18 cellular contexts compared by ENCODE assay signal in the genomic region with DNA sequence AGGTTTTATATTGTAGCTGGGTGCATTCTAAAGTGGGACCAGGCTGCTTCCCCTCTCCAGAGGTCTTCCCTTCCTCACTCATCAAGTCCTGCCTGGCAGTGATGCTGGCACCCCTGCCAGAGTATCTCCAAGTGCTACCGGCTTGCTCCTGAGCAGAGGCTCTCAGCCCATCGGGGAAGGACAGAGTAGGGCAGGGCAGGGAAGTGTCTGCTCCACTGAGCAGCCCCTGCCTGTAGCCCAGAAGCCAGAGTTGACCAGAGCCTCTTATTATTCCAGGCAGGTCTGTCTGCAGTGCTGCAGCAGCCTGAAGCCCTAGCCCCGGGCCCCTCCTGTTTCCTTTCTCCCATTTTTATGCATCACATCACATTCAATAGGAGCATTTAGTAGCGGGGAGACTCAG. TPM values are rescaled to one million over a fixed set of nuclear protein-coding genes. Genes with fewer than 3 reads are reported as not detected.
DNase-seq lines count a peak whose midpoint lies in the region; ATAC-seq and TF ChIP-seq lines count a peak whose summit lies in the region.
"Had no signal": no experiment of that assay in that cellular context is flagged by ENCODE, and none has a peak within 500 bp of the region (broad histone marks: within the 10 kb centered on the region; RNA-seq: fewer than 3 reads in every experiment).

No MANE protein-coding gene starts in this region.

- no peak overlapping the region for H3K4me3 ChIP-seq in right cardiac atrium (ENCODE audit: low read length)
- no peak overlapping the region for H3K4me3 ChIP-seq in Peyer's patch
- H3K4me3 ChIP-seq: breast epithelium, hepatocyte, K562, vagina had no signal

- peak overlapping the region; percentile 47 for H3K27ac Mint-ChIP-seq in activated CD4-positive, alpha-beta memory T cell treated with anti-CD3 and anti-CD28 coated beads for 36 hours
- no peak overlapping the region for H3K27ac Mint-ChIP-seq in activated CD4-positive, alpha-beta memory T cell treated with anti-CD3 and anti-CD28 coated beads, Interleukin-2, amount 10 ng/mL, durations not matched to agents 7 days and 5 days
- peak overlapping the region; percentile 92; the same call in 1 of the 2 replicates for H3K27ac Mint-ChIP-seq in WTC11
- peak overlapping the region; percentile 99 for H3K27ac Mint-ChIP-seq in stimulated activated effector memory CD8-positive, alpha-beta T cell treated with anti-CD3 and anti-CD28 coated beads, Interleukin-12 subunit alpha, Interleukin-12 subunit beta, amount 100 ng/mL, for 72 hours
- H3K27ac Mint-ChIP-seq: activated B cell treated with CpG ODN at 0.5 μM for 24 hours; activated naive CD8-positive, alpha-beta T cell treated with anti-CD3 and anti-CD28 coated beads for 36 hours; stimulated activated naive CD8-positive, alpha-beta T cell treated with anti-CD3 and anti-CD28 coated beads, Interleukin-15, Interleukin-2, amounts not matched to agents 100 ng/mL and 50 ng/mL, for 24 hours had no signal

- no peaks in the 10 kb centered on the region for H3K9me3 ChIP-seq in right cardiac atrium (ENCODE audit: control insufficient read depth, low read length)
- H3K9me3 ChIP-seq in Peyer's patch, result no peaks in the 10 kb centered on the region
- H3K9me3 ChIP-seq: breast epithelium, vagina had no signal

- H3K36me3 ChIP-seq in Peyer's patch, result peaks cover 0 to 2% (median 0%) of the 10 kb centered on the region in 3 donors
- H3K36me3 ChIP-seq: breast epithelium, vagina had no signal

- POLR2A ChIA-PET in activated CD4-positive, alpha-beta memory T cell treated with anti-CD3 and anti-CD28 coated beads for 36 hours (lab: Charles Lee), result no interaction called here
- POLR2A ChIA-PET in activated CD4-positive, alpha-beta memory T cell treated with anti-CD3 and anti-CD28 coated beads, Interleukin-2, amount 10 ng/mL, durations not matched to agents 7 days and 5 days (lab: Charles Lee), result interaction anchor here (0.6 to 1.1 kb wide), 3 partner anchors 25 to 388 kb away, joined by 3 read pairs; a partner anchor contains a TSS
- POLR2A ChIA-PET in WTC11 (lab: Charles Lee), result interaction anchor here (0.7 to 0.8 kb wide), 2 partner anchors 24 to 1104 kb away, joined by 4 to 9 read pairs; no protein-coding TSS in a partner anchor

- H3K27me3 ChIP-seq in right cardiac atrium (ENCODE audit: control insufficient read depth, insufficient read depth), result no peaks in the 10 kb centered on the region
- H3K27me3 ChIP-seq in Peyer's patch, result no peaks in the 10 kb centered on the region
- H3K27me3 ChIP-seq: breast epithelium, hepatocyte, vagina had no signal

- WGBS in right cardiac atrium, result 63% methylated on average over 4 of the region's 4 CpGs

- TF ChIP-seq POLR2A in Peyer's patch (IDR thresholded peaks at IDR 0.05), result no peak

- intact Hi-C loops in activated CD4-positive, alpha-beta memory T cell treated with anti-CD3 and anti-CD28 coated beads for 36 hours (cut with micrococcal nuclease), result no loop called here
- intact Hi-C loops in right cardiac atrium (cut with DNase I), result no loop called here

- no peaks in the 10 kb centered on the region for H3K9me3 Mint-ChIP-seq in activated CD4-positive, alpha-beta memory T cell treated with anti-CD3 and anti-CD28 coated beads for 36 hours
- H3K9me3 Mint-ChIP-seq in activated CD4-positive, alpha-beta memory T cell treated with anti-CD3 and anti-CD28 coated beads, Interleukin-2, amount 10 ng/mL, durations not matched to agents 7 days and 5 days, result no peaks in the 10 kb centered on the region
- no peaks in the 10 kb centered on the region for H3K9me3 Mint-ChIP-seq in WTC11
- no peaks in the 10 kb centered on the region for H3K9me3 Mint-ChIP-seq in stimulated activated effector memory CD8-positive, alpha-beta T cell treated with anti-CD3 and anti-CD28 coated beads, Interleukin-12 subunit alpha, Interleukin-12 subunit beta, amount 100 ng/mL, for 72 hours
- H3K9me3 Mint-ChIP-seq: activated B cell treated with CpG ODN at 0.5 μM for 24 hours; activated naive CD8-positive, alpha-beta T cell treated with anti-CD3 and anti-CD28 coated beads for 36 hours; CD14-positive monocyte; stimulated activated naive CD8-positive, alpha-beta T cell treated with anti-CD3 and anti-CD28 coated beads, Interleukin-15, Interleukin-2, amounts not matched to agents 100 ng/mL and 50 ng/mL, for 24 hours had no signal

- H3K4me3 Mint-ChIP-seq in activated CD4-positive, alpha-beta memory T cell treated with anti-CD3 and anti-CD28 coated beads for 36 hours, result no peak overlapping the region
- no peak overlapping the region for H3K4me3 Mint-ChIP-seq in activated CD4-positive, alpha-beta memory T cell treated with anti-CD3 and anti-CD28 coated beads, Interleukin-2, amount 10 ng/mL, durations not matched to agents 7 days and 5 days
- no peak overlapping the region for H3K4me3 Mint-ChIP-seq in WTC11
- no peak overlapping the region for H3K4me3 Mint-ChIP-seq in stimulated activated effector memory CD8-positive, alpha-beta T cell treated with anti-CD3 and anti-CD28 coated beads, Interleukin-12 subunit alpha, Interleukin-12 subunit beta, amount 100 ng/mL, for 72 hours
- H3K4me3 Mint-ChIP-seq: activated B cell treated with CpG ODN at 0.5 μM for 24 hours; activated naive CD8-positive, alpha-beta T cell treated with anti-CD3 and anti-CD28 coated beads for 36 hours; CD14-positive monocyte; stimulated activated naive CD8-positive, alpha-beta T cell treated with anti-CD3 and anti-CD28 coated beads, Interleukin-15, Interleukin-2, amounts not matched to agents 100 ng/mL and 50 ng/mL, for 24 hours had no signal

- peaks cover 60% of the 10 kb centered on the region for H3K4me1 Mint-ChIP-seq in activated CD4-positive, alpha-beta memory T cell treated with anti-CD3 and anti-CD28 coated beads for 36 hours (ENCODE audit: low read depth)
- H3K4me1 Mint-ChIP-seq in activated CD4-positive, alpha-beta memory T cell treated with anti-CD3 and anti-CD28 coated beads, Interleukin-2, amount 10 ng/mL, durations not matched to agents 7 days and 5 days, result peaks cover 75% of the 10 kb centered on the region
- peaks cover 53% of the 10 kb centered on the region for H3K4me1 Mint-ChIP-seq in WTC11
- H3K4me1 Mint-ChIP-seq in stimulated activated effector memory CD8-positive, alpha-beta T cell treated with anti-CD3 and anti-CD28 coated beads, Interleukin-12 subunit alpha, Interleukin-12 subunit beta, amount 100 ng/mL, for 72 hours, result peaks cover 61% of the 10 kb centered on the region

- DNase-seq in activated CD4-positive, alpha-beta memory T cell treated with anti-CD3 and anti-CD28 coated beads for 36 hours, result no peak
- DNase-seq in activated CD4-positive, alpha-beta memory T cell treated with anti-CD3 and anti-CD28 coated beads, Interleukin-2, amount 10 ng/mL, durations not matched to agents 7 days and 5 days, result no peak
- DNase-seq in WTC11 (ENCODE audit: low spot score) (no peak), right cardiac atrium (peak in 2 of 3 donors; percentile 49 to 58), Peyer's patch (no peak), NCI-H1436 (lab: John Stamatoyannopoulos, UW) (no peak)
- no peak for DNase-seq in stimulated activated effector memory CD8-positive, alpha-beta T cell treated with anti-CD3 and anti-CD28 coated beads, Interleukin-12 subunit alpha, Interleukin-12 subunit beta, amount 100 ng/mL, for 72 hours (ENCODE audit: low spot score in 2 of 2)
- DNase-seq: activated B cell treated with CpG ODN at 0.5 μM for 24 hours; activated CD8-positive, alpha-beta memory T cell treated with anti-CD3 and anti-CD28 coated beads, Interleukin-2, amount 50 U/mL, for 4 hours; activated naive CD8-positive, alpha-beta T cell treated with anti-CD3 and anti-CD28 coated beads for 36 hours; NCI-H1048 had no signal

- H3K27me3 Mint-ChIP-seq in activated CD4-positive, alpha-beta memory T cell treated with anti-CD3 and anti-CD28 coated beads for 36 hours, result no peaks in the 10 kb centered on the region
- H3K27me3 Mint-ChIP-seq in activated CD4-positive, alpha-beta memory T cell treated with anti-CD3 and anti-CD28 coated beads, Interleukin-2, amount 10 ng/mL, durations not matched to agents 7 days and 5 days, result no peaks in the 10 kb centered on the region
- no peaks in the 10 kb centered on the region for H3K27me3 Mint-ChIP-seq in WTC11 (ENCODE audit: low read depth)
- H3K27me3 Mint-ChIP-seq: activated B cell treated with CpG ODN at 0.5 μM for 24 hours; activated naive CD8-positive, alpha-beta T cell treated with anti-CD3 and anti-CD28 coated beads for 36 hours; stimulated activated naive CD8-positive, alpha-beta T cell treated with anti-CD3 and anti-CD28 coated beads, Interleukin-15, Interleukin-2, amounts not matched to agents 100 ng/mL and 50 ng/mL, for 24 hours had no signal

- H3K27ac ChIP-seq in right cardiac atrium (ENCODE audit: low read length) (no peak overlapping the region), Peyer's patch (no peak overlapping the region)
- H3K27ac ChIP-seq: breast epithelium, hepatocyte, vagina had no signal

- TF ChIP-seq CTCF in WTC11 (IDR thresholded peaks at IDR 0.05), result no peak
- no peak for TF ChIP-seq CTCF in Peyer's patch (IDR thresholded peaks at IDR 0.05)

- ATAC-seq in WTC11 (peak; percentile 65), right cardiac atrium (peak in 1 of 2 donors; percentile 46), GM21717 (IDR thresholded peaks at IDR 0.05; ENCODE audit: unreplicated experiment) (no peak)
- ATAC-seq in stimulated activated effector memory CD8-positive, alpha-beta T cell treated with anti-CD3 and anti-CD28 coated beads, Interleukin-12 subunit alpha, Interleukin-12 subunit beta, amount 100 ng/mL, for 72 hours, result no peak
- ATAC-seq: K562 had no signal

- CTCF ChIA-PET in activated CD4-positive, alpha-beta memory T cell treated with anti-CD3 and anti-CD28 coated beads for 36 hours (lab: Charles Lee), result interaction anchor here (1.0 kb wide), 2 partner anchors 23 to 52 kb away, joined by 3 read pairs; no protein-coding TSS in a partner anchor
- CTCF ChIA-PET in activated CD4-positive, alpha-beta memory T cell treated with anti-CD3 and anti-CD28 coated beads, Interleukin-2, amount 10 ng/mL, durations not matched to agents 7 days and 5 days (lab: Charles Lee), result interaction anchor here (0.9 to 1.1 kb wide), 2 partner anchors 52 to 173 kb away, joined by 3 to 4 read pairs; no protein-coding TSS in a partner anchor
- CTCF ChIA-PET in WTC11 (lab: Charles Lee), result interaction anchor here (0.6 to 1.5 kb wide), 5 partner anchors 18 to 83 kb away, joined by 3 to 4 read pairs (median 3); no protein-coding TSS in a partner anchor

- H3K4me1 ChIP-seq in right cardiac atrium (ENCODE audit: control insufficient read depth, insufficient read depth, low read length), result peaks cover 33% of the 10 kb centered on the region
- H3K4me1 ChIP-seq in Peyer's patch, result peaks cover 0 to 46% (median 23%) of the 10 kb centered on the region in 4 donors

- H3K36me3 Mint-ChIP-seq in activated CD4-positive, alpha-beta memory T cell treated with anti-CD3 and anti-CD28 coated beads for 36 hours, result peaks cover 7% of the 10 kb centered on the region
- peaks cover 62% of the 10 kb centered on the region for H3K36me3 Mint-ChIP-seq in activated CD4-positive, alpha-beta memory T cell treated with anti-CD3 and anti-CD28 coated beads, Interleukin-2, amount 10 ng/mL, durations not matched to agents 7 days and 5 days (ENCODE audit: low read depth)
- peaks cover 2% of the 10 kb centered on the region; the same call in 1 of the 2 replicates for H3K36me3 Mint-ChIP-seq in WTC11
- peaks cover 77% of the 10 kb centered on the region for H3K36me3 Mint-ChIP-seq in stimulated activated effector memory CD8-positive, alpha-beta T cell treated with anti-CD3 and anti-CD28 coated beads, Interleukin-12 subunit alpha, Interleukin-12 subunit beta, amount 100 ng/mL, for 72 hours

RNA-seq across cellular contexts. Expression of a gene that starts 51.1 kb away (rescaled TPM):
- 10 to 100 TPM; 48.1 to 52.7 TPM for total RNA-seq in activated CD4-positive, alpha-beta memory T cell treated with anti-CD3 and anti-CD28 coated beads for 36 hours
- 100 to 1,000 TPM; 112 to 116 TPM for total RNA-seq in activated CD4-positive, alpha-beta memory T cell treated with anti-CD3 and anti-CD28 coated beads, Interleukin-2, amount 10 ng/mL, durations not matched to agents 7 days and 5 days
- 18.5 to 22.1 TPM (median 19.1 TPM) in 3 replicates for total RNA-seq in WTC11 (2021)
- 100 to 1,000 TPM in 3 of 4 donors, 10 to 100 TPM in 1; 97.0 to 132 (median 112) TPM for total RNA-seq in right cardiac atrium
- polyA plus RNA-seq in right cardiac atrium, result 65.7 TPM
- 10 to 100 TPM; 36.3 to 78.4 (median 59.7) TPM for total RNA-seq in Peyer's patch

Comparison
In these comparisons a context has a peak if more than half of its experiments do, and no peak if none do; other contexts are left out.
1. DNase-seq: peak in right cardiac atrium (2 of 3); none in activated CD4-positive, alpha-beta memory T cell treated with anti-CD3 and anti-CD28 coated beads for 36 hours (single experiment), activated CD4-positive, alpha-beta memory T cell treated with anti-CD3 and anti-CD28 coated beads, Interleukin-2, amount 10 ng/mL, durations not matched to agents 7 days and 5 days (single experiment), WTC11 (single experiment), stimulated activated effector memory CD8-positive, alpha-beta T cell treated with anti-CD3 and anti-CD28 coated beads, Interleukin-12 subunit alpha, Interleukin-12 subunit beta, amount 100 ng/mL, for 72 hours (0 of 2), Peyer's patch (0 of 3) and NCI-H1436 (single experiment).